In genomic region chr1:3359346-3360157, GRCh38 we compare ENCODE assay signal across 1 cellular context.
TF ChIP-seq lines count a peak whose summit lies in the region.

No MANE protein-coding gene starts in this region.

TF ChIP-seq in SK-N-SH treated with all-trans-retinoic acid at 6 μM for 48 hours, 23 proteins besides CTCF, POLR2A, EP300 and RAD21 (continued from another document):
- no peak for TF ChIP-seq TSHZ2 (CRISPR knock-in tag; IDR thresholded peaks at IDR 0.05)
